Comparison of ENCODE assay signal across 15 cellular contexts in genomic region chr14:61406670-61407069, GRCh38.
DNase-seq lines count a peak whose midpoint lies in the region; ATAC-seq lines count a peak whose summit lies in the region.
"Had no signal": no experiment of that assay in that cellular context is flagged by ENCODE, and none has a peak within 500 bp of the region (broad histone marks: within the 10 kb centered on the region; RNA-seq: fewer than 3 reads in every experiment).

No MANE protein-coding gene starts in this region.

- peak overlapping the region; percentile 47 for H3K27ac Mint-ChIP-seq in activated naive CD4-positive, alpha-beta T cell treated with anti-CD3 and anti-CD28 coated beads, Interleukin-2, amount 10 ng/mL, durations not matched to agents 7 days and 5 days

- peak overlapping the region; percentile 96 for H3K27ac ChIP-seq in mesodermal cell (ENCODE audit: low read depth, low read length, severe bottlenecking)
- H3K27ac ChIP-seq: ovary, uterus had no signal

- H3K9me3 ChIP-seq in mesodermal cell (ENCODE audit: control insufficient read depth, low read length): no peaks in the 10 kb centered on the region
- H3K9me3 ChIP-seq: ovary, spleen, uterus had no signal

- H3K4me1 Mint-ChIP-seq in activated naive CD4-positive, alpha-beta T cell treated with anti-CD3 and anti-CD28 coated beads, Interleukin-2, amount 10 ng/mL, durations not matched to agents 7 days and 5 days: peaks cover 67% of the 10 kb centered on the region

- H3K36me3 ChIP-seq in mesodermal cell (ENCODE audit: control insufficient read depth, insufficient read depth, low read length): no peaks in the 10 kb centered on the region
- H3K36me3 ChIP-seq: ovary, uterus had no signal

- peaks cover 19% of the 10 kb centered on the region for H3K4me1 ChIP-seq in mesodermal cell (ENCODE audit: control insufficient read depth, insufficient read depth, low read length, poor library complexity, severe bottlenecking)
- H3K4me1 ChIP-seq: uterus had no signal

- CTCF ChIA-PET in activated naive CD4-positive, alpha-beta T cell treated with anti-CD3 and anti-CD28 coated beads, Interleukin-2, amount 10 ng/mL, durations not matched to agents 7 days and 5 days (lab: Charles Lee): no interaction called here

- peak overlapping the region; percentile 21 for H3K4me3 Mint-ChIP-seq in activated naive CD4-positive, alpha-beta T cell treated with anti-CD3 and anti-CD28 coated beads, Interleukin-2, amount 10 ng/mL, durations not matched to agents 7 days and 5 days

- H3K27me3 Mint-ChIP-seq in activated naive CD4-positive, alpha-beta T cell treated with anti-CD3 and anti-CD28 coated beads, Interleukin-2, amount 10 ng/mL, durations not matched to agents 7 days and 5 days: no peaks in the 10 kb centered on the region

- WGBS in mesodermal cell (ENCODE audit: insufficient coverage in 2 of 2), 2 experiments: 72 to 81% methylated on average over 2 of the region's 6 CpGs

- peaks cover 30% of the 10 kb centered on the region for H3K36me3 Mint-ChIP-seq in activated naive CD4-positive, alpha-beta T cell treated with anti-CD3 and anti-CD28 coated beads, Interleukin-2, amount 10 ng/mL, durations not matched to agents 7 days and 5 days

- DNase-seq in stimulated activated CD4-positive, alpha-beta T cell treated with anti-CD3 and anti-CD28 coated beads, Interleukin-1b, Interleukin-23, amount 100 ng/mL, for 48 hours: peak; percentile 54
- DNase-seq in stimulated activated CD4-positive, alpha-beta T cell treated with anti-CD3 and anti-CD28 coated beads, Interleukin-4, amount 100 ng/mL, for 1 hour: no peak
- peak; percentile 46 for DNase-seq in activated naive CD4-positive, alpha-beta T cell treated with anti-CD3 and anti-CD28 coated beads, Interleukin-2, amount 10 ng/mL, durations not matched to agents 7 days and 5 days
- no peak for DNase-seq in retina
- no peak for DNase-seq in NCI-H345 treated with DMSO at 0.1 percent for 48 hours (lab: John Stamatoyannopoulos, UW; ENCODE audit: unreplicated experiment)
- DNase-seq in pons (ENCODE audit: low spot score): no peak
- DNase-seq: aorta; foreskin fibroblast; midbrain; ovary; spleen; stimulated activated CD8-positive, alpha-beta memory T cell treated with anti-CD3 and anti-CD28 coated beads, Interleukin-4, amount 100 ng/mL, for 48 hours; uterus had no signal

- H3K4me3 ChIP-seq in mesodermal cell (ENCODE audit: extremely low read depth, insufficient read depth, low read length, poor library complexity, severe bottlenecking): no peak overlapping the region
- H3K4me3 ChIP-seq: ovary, spleen, uterus had no signal

- H3K9me3 Mint-ChIP-seq in activated naive CD4-positive, alpha-beta T cell treated with anti-CD3 and anti-CD28 coated beads, Interleukin-2, amount 10 ng/mL, durations not matched to agents 7 days and 5 days: no peaks in the 10 kb centered on the region

- no peak for ATAC-seq in HG03025 (IDR thresholded peaks at IDR 0.05; ENCODE audit: low FRiP score, unreplicated experiment)

Comparison
In these comparisons a context has a peak if more than half of its experiments do, and no peak if none do; other contexts are left out.
1. DNase-seq: peak in stimulated activated CD4-positive, alpha-beta T cell treated with anti-CD3 and anti-CD28 coated beads, Interleukin-1b, Interleukin-23, amount 100 ng/mL, for 48 hours (single experiment) and activated naive CD4-positive, alpha-beta T cell treated with anti-CD3 and anti-CD28 coated beads, Interleukin-2, amount 10 ng/mL, durations not matched to agents 7 days and 5 days (single experiment); none in stimulated activated CD4-positive, alpha-beta T cell treated with anti-CD3 and anti-CD28 coated beads, Interleukin-4, amount 100 ng/mL, for 1 hour (single experiment), retina (single experiment), NCI-H345 treated with DMSO at 0.1 percent for 48 hours (single experiment) and pons (single experiment).